18 cellular contexts compared by ENCODE assay signal in genomic region chr20:32455171-32455900, GRCh38.
DNase-seq lines count a peak whose midpoint lies in the region; ATAC-seq and TF ChIP-seq lines count a peak whose summit lies in the region.
"Had no signal": no experiment of that assay in that cellular context is flagged by ENCODE, and none has a peak within 500 bp of the region (broad histone marks: within the 10 kb centered on the region; RNA-seq: fewer than 3 reads in every experiment).

No MANE protein-coding gene starts in this region.

- H3K4me1 ChIP-seq in CD4-positive, CD25-positive, alpha-beta regulatory T cell (ENCODE audit: control insufficient read depth, insufficient read depth, low read length, poor library complexity, severe bottlenecking): no peaks in the 10 kb centered on the region
- no peaks in the 10 kb centered on the region for H3K4me1 ChIP-seq in DND-41 (ENCODE audit: insufficient read depth, low read length)
- peaks cover 21 to 32% of the 10 kb centered on the region in 2 donors for H3K4me1 ChIP-seq in neuronal stem cell (ENCODE audit: control insufficient read depth in 2 of 2, insufficient read depth in 1 of 2, low read depth in 1 of 2, low read length in 2 of 2)
- H3K4me1 ChIP-seq in HAP-1: no peaks in the 10 kb centered on the region

- H3K27ac ChIP-seq in CD4-positive, CD25-positive, alpha-beta regulatory T cell (ENCODE audit: insufficient read depth, low read length, poor library complexity, severe bottlenecking): no peak overlapping the region
- H3K27ac ChIP-seq in DND-41 (ENCODE audit: low read length): 0 out of 2 replicates have a peak overlapping the region, but pooled peaks have one; percentile 9
- no peak overlapping the region for H3K27ac ChIP-seq in neuronal stem cell (replicated peaks; ENCODE audit: low read length)
- H3K27ac ChIP-seq: esophagus muscularis mucosa, neutrophil, SJCRH30 had no signal

- no CpG with 5 or more reads among the region's 12 CpGs for WGBS in neuronal stem cell (ENCODE audit: extremely low coverage in 2 of 2, insufficient read length in 2 of 2, insufficient replicate concordance in 1 of 2), 2 donors

- in situ Hi-C loops in HAP-1 (cut with MboI; ENCODE audit: low sequenced_read_pairs): no loop called here

- H4K20me1 ChIP-seq in DND-41 (ENCODE audit: insufficient read depth, low read length): peaks cover 71% of the 10 kb centered on the region

- H2BK15ac ChIP-seq in neuronal stem cell (ENCODE audit: low read length): no peak overlapping the region

- no peak for ATAC-seq in CD4-positive, CD25-positive, alpha-beta regulatory T cell (ENCODE audit: low read depth in 2 of 2)
- ATAC-seq in DND-41 (ENCODE audit: insufficient read depth, low read depth): no peak

- peaks cover 5% of the 10 kb centered on the region for H3K36me3 Mint-ChIP-seq in CD4-positive, CD25-positive, alpha-beta regulatory T cell

- H3K27me3 ChIP-seq in CD4-positive, CD25-positive, alpha-beta regulatory T cell (ENCODE audit: control insufficient read depth, insufficient read depth, low read length): no peaks in the 10 kb centered on the region
- no peaks in the 10 kb centered on the region for H3K27me3 ChIP-seq in DND-41 (ENCODE audit: insufficient read depth, low read length, poor library complexity)
- no peaks in the 10 kb centered on the region for H3K27me3 ChIP-seq in neuronal stem cell (ENCODE audit: control insufficient read depth in 3 of 3, insufficient read depth in 3 of 3, low read depth in 1 of 3, low read length in 3 of 3)
- no peaks in the 10 kb centered on the region for H3K27me3 ChIP-seq in HAP-1 (ENCODE audit: low read depth)
- H3K27me3 ChIP-seq: esophagus muscularis mucosa, neutrophil, SJCRH30 had no signal

- H3K27ac Mint-ChIP-seq in CD4-positive, CD25-positive, alpha-beta regulatory T cell: peak overlapping the region; percentile 71 to 81 (median 76)
- H3K27ac Mint-ChIP-seq: dendritic cell treated with granulocyte-macrophage colony-stimulating factor and Interleukin-4, amounts not matched to agents 40 ng/mL and 50 ng/mL, for 4 days had no signal

- no peak overlapping the region for H3K4me3 ChIP-seq in CD4-positive, CD25-positive, alpha-beta regulatory T cell (ENCODE audit: low read depth, low read length)
- H3K4me3 ChIP-seq in DND-41 (ENCODE audit: low read depth in 1 of 2, low read length in 2 of 2) (no peak overlapping the region), neuronal stem cell (ENCODE audit: low read length in 2 of 2) (no peak overlapping the region), HAP-1 (no peak overlapping the region)
- H3K4me3 ChIP-seq: esophagus muscularis mucosa, SJCRH30 had no signal

- H3K4me3 Mint-ChIP-seq in CD4-positive, CD25-positive, alpha-beta regulatory T cell: no peak overlapping the region
- H3K4me3 Mint-ChIP-seq: dendritic cell treated with granulocyte-macrophage colony-stimulating factor and Interleukin-4, amounts not matched to agents 40 ng/mL and 50 ng/mL, for 4 days had no signal

- DNase-seq in CD4-positive, CD25-positive, alpha-beta regulatory T cell: no peak
- no peak for DNase-seq in DND-41
- peak; percentile 71 for DNase-seq in cerebellar cortex (ENCODE audit: low spot score)
- no peak for DNase-seq in neuronal stem cell (ENCODE audit: low spot score)
- DNase-seq in GM19238 (ENCODE audit: insufficient read length, low spot score): no peak
- no peak for DNase-seq in HAP-1 (ENCODE audit: low spot score in 2 of 2)
- no peak for DNase-seq in activated T-cell treated with anti-CD3 and anti-CD28 coated beads for 4 hours
- DNase-seq: activated T-cell treated with anti-CD3 and anti-CD28 coated beads, Interleukin-2, amount 50 U/mL, for 1 hour; amniotic stem cell; mammary epithelial cell; NCI-H2081 treated with DMSO at 0.1 percent for 48 hours; NCI-H524 treated with DMSO at 0.1 percent for 48 hours; SJCRH30; stimulated activated CD4-positive, alpha-beta T cell treated with anti-CD3 and anti-CD28 coated beads, Interleukin-2, amount 100 ng/mL, for 48 hours; T-helper 9 cell had no signal

- H3K9me3 Mint-ChIP-seq in CD4-positive, CD25-positive, alpha-beta regulatory T cell: no peaks in the 10 kb centered on the region
- H3K9me3 Mint-ChIP-seq: dendritic cell treated with granulocyte-macrophage colony-stimulating factor and Interleukin-4, amounts not matched to agents 40 ng/mL and 50 ng/mL, for 4 days had no signal

- H3K9ac ChIP-seq in DND-41 (ENCODE audit: low read depth, low read length) (no peak overlapping the region), neuronal stem cell (ENCODE audit: low read depth, low read length, poor library complexity) (no peak overlapping the region)

- no peak overlapping the region for H2BK120ac ChIP-seq in neuronal stem cell (ENCODE audit: low read depth, low read length)

- H2AFZ ChIP-seq in DND-41 (ENCODE audit: low read depth, low read length) (no peak overlapping the region), neuronal stem cell (ENCODE audit: low read length) (no peak overlapping the region)

- no peaks in the 10 kb centered on the region for H3K9me3 ChIP-seq in CD4-positive, CD25-positive, alpha-beta regulatory T cell (ENCODE audit: control insufficient read depth in 2 of 2, low read length in 2 of 2)
- no peaks in the 10 kb centered on the region for H3K9me3 ChIP-seq in DND-41 (ENCODE audit: insufficient read depth, low read length, severe bottlenecking)
- H3K9me3 ChIP-seq in neuronal stem cell (replicated peaks in 1 of 2; ENCODE audit: control insufficient read depth in 2 of 2, insufficient read depth in 1 of 2, low read depth in 1 of 2, low read length in 2 of 2): no peaks in the 10 kb centered on the region
- no peaks in the 10 kb centered on the region for H3K9me3 ChIP-seq in HAP-1
- H3K9me3 ChIP-seq: esophagus muscularis mucosa, neutrophil, SJCRH30 had no signal

- peak overlapping the region; percentile 8 for H3K23ac ChIP-seq in neuronal stem cell (ENCODE audit: low read depth, low read length, poor library complexity)

- H4K91ac ChIP-seq in neuronal stem cell (ENCODE audit: low read depth, low read length, poor library complexity): no peak overlapping the region

- no peak for TF ChIP-seq CTCF in DND-41 (IDR thresholded peaks at IDR 0.05; ENCODE audit: borderline replicate concordance, extremely low read depth, low read length, poor library complexity, severe bottlenecking)

- H2BK5ac ChIP-seq in neuronal stem cell (ENCODE audit: low read length): no peak overlapping the region

- H3K36me3 ChIP-seq in CD4-positive, CD25-positive, alpha-beta regulatory T cell (ENCODE audit: control insufficient read depth, insufficient read depth, low read length): peaks cover 61% of the 10 kb centered on the region
- peaks cover 77% of the 10 kb centered on the region for H3K36me3 ChIP-seq in DND-41 (ENCODE audit: insufficient read depth, low read length)
- H3K36me3 ChIP-seq in neuronal stem cell (replicated peaks in 1 of 2; ENCODE audit: control insufficient read depth in 2 of 2, insufficient read depth in 2 of 2, low read length in 2 of 2): peaks cover 47 to 52% of the 10 kb centered on the region in 2 donors
- H3K36me3 ChIP-seq in HAP-1 (replicated peaks): peaks cover 10% of the 10 kb centered on the region; the same call in 1 of the 2 replicates
- H3K36me3 ChIP-seq: SJCRH30 had no signal

- H3K79me1 ChIP-seq in neuronal stem cell (ENCODE audit: low read depth, low read length): peaks cover 26% of the 10 kb centered on the region

- H3K27me3 Mint-ChIP-seq in CD4-positive, CD25-positive, alpha-beta regulatory T cell: no peaks in the 10 kb centered on the region
- H3K27me3 Mint-ChIP-seq: dendritic cell treated with granulocyte-macrophage colony-stimulating factor and Interleukin-4, amounts not matched to agents 40 ng/mL and 50 ng/mL, for 4 days had no signal

- peak overlapping the region; percentile 96 for H2AK5ac ChIP-seq in neuronal stem cell (ENCODE audit: low read depth, low read length)

- H3K4me2 ChIP-seq in DND-41 (ENCODE audit: insufficient read depth, low read length) (no peak overlapping the region), neuronal stem cell (ENCODE audit: insufficient read depth, low read length, poor library complexity, severe bottlenecking) (no peak overlapping the region)

- no peak overlapping the region for H4K8ac ChIP-seq in neuronal stem cell (ENCODE audit: low read depth, low read length)

- H3K14ac ChIP-seq in neuronal stem cell (ENCODE audit: low read length): peak overlapping the region; percentile 6

- H3K18ac ChIP-seq in neuronal stem cell (ENCODE audit: low read length): peak overlapping the region; percentile 25

- peaks cover 22% of the 10 kb centered on the region for H3K79me2 ChIP-seq in DND-41 (ENCODE audit: insufficient read depth, low read length)

- no peak overlapping the region for H2BK12ac ChIP-seq in neuronal stem cell (ENCODE audit: low read length)

- H3K4me1 Mint-ChIP-seq in CD4-positive, CD25-positive, alpha-beta regulatory T cell: peaks cover 0 to 12% (median under 1%) of the 10 kb centered on the region in 4 donors

- no peak overlapping the region for H3K4ac ChIP-seq in neuronal stem cell (ENCODE audit: low read length)
